In genomic region chr16:3401719-3402397, GRCh38 we compare ENCODE assay signal across 8 cellular contexts. TPM values are rescaled to one million over a fixed set of nuclear protein-coding genes. Genes with fewer than 3 reads are reported as not detected.
A peak's percentile ranks its signal among the peaks of the same experiment; 100 is the strongest.
DNase-seq lines count a peak whose midpoint lies in the region; ATAC-seq, FAIRE-seq and TF ChIP-seq lines count a peak whose summit lies in the region.

No MANE protein-coding gene starts in this region.

- no peak overlapping the region for H3K4ac ChIP-seq in H1 (replicated peaks; ENCODE audit: insufficient read length, low read depth, low read length)

- H3K27me3 ChIP-seq in heart left ventricle (no peaks in the 10 kb centered on the region), H1 (replicated peaks in 1 of 4; ENCODE audit: control insufficient read depth in 3 of 4, extremely low read depth in 1 of 4, insufficient read depth in 3 of 4, low read length in 3 of 4) (no peaks in the 10 kb centered on the region), neural cell (ENCODE audit: insufficient read depth, low read depth, low read length) (no peaks in the 10 kb centered on the region)

- intact Hi-C loops in heart left ventricle (cut with DNase I) (loop anchor here in 9 of 10 donors (1.0 to 10.0 kb wide), 13 partner anchors 37 to 103 kb away; partner anchors contain the start of genes CLUAP1 (in 3 of the 9), NAA60 (in 2 of the 9), ZNF597 (in 2 of the 9) and C16orf90 (in 1 of the 9)), cardiac septum (cut with DNase I) (loop anchor here (2.0 kb wide), 2 partner anchors 55 to 119 kb away; partner anchors contain the start of gene ZNF263)

- 26 to 31% (median 28%) methylated on average over 17 of the region's 17 CpGs for WGBS in heart left ventricle, 4 donors
- WGBS in H1 (ENCODE audit: extremely low coverage in 1 of 2, insufficient coverage in 1 of 2, insufficient read length in 1 of 2, insufficient replicate concordance in 2 of 2, low coverage in 1 of 2, low lambda C conversion rate in 2 of 2, missing lambda C conversion rate in 1 of 2), 2 experiments: 32% methylated on average over 17 of the region's 17 CpGs; no CpG with 5 or more reads in 1 of the 2 experiments

- H3K9ac ChIP-seq in H1 (replicated peaks in 1 of 4; ENCODE audit: extremely low read depth in 1 of 4, low read depth in 3 of 4, low read length in 3 of 4): peak overlapping the region in 3 of 4 experiments; percentile 56 to 59 (median 56); a peak in 4 of 7 replicates
- peak overlapping the region; percentile 70 for H3K9ac ChIP-seq in neural cell (ENCODE audit: low read length)

- peaks cover 2% of the 10 kb centered on the region for H3K79me1 ChIP-seq in H1 (ENCODE audit: low read depth, low read length)

- TF ChIP-seq POLR2A in heart left ventricle (IDR thresholded peaks at IDR 0.05) (no peak), H1 (IDR thresholded peaks at IDR 0.05; ENCODE audit: control extremely low read depth in 1 of 2, low read depth in 2 of 2, low read length in 2 of 2) (no peak)

- no peak overlapping the region for H3K18ac ChIP-seq in H1 (ENCODE audit: extremely low read depth, low read length)

- H3K79me2 ChIP-seq in H1 (ENCODE audit: control insufficient read depth in 1 of 2, insufficient read depth in 2 of 2, low read length in 2 of 2): peaks cover 0 to 17% of the 10 kb centered on the region in 2 experiments; a peak in 2 of 4 replicates
- H3K79me2 ChIP-seq in neural cell (replicated peaks; ENCODE audit: insufficient read depth, low read length): peaks cover 22% of the 10 kb centered on the region

- H3K14ac ChIP-seq in H1 (ENCODE audit: insufficient read length): no peak overlapping the region

- H2BK12ac ChIP-seq in H1 (ENCODE audit: low read depth, low read length): no peak overlapping the region

- H3K23ac ChIP-seq in H1 (ENCODE audit: insufficient read length): no peak overlapping the region

- H3K27ac ChIP-seq in heart left ventricle (peak overlapping the region; percentile 22 to 93 (median 84)), H1 (ENCODE audit: low read depth, low read length) (no peak overlapping the region), neural cell (ENCODE audit: low read length) (peak overlapping the region; percentile 55)

- H3K56ac ChIP-seq in H1 (replicated peaks; ENCODE audit: insufficient read length, low read depth, low read length): no peak overlapping the region

- TF ChIP-seq EP300 in H1 (IDR thresholded peaks at IDR 0.05; ENCODE audit: borderline replicate concordance in 1 of 2, low read depth in 2 of 2, low read length in 2 of 2) (no peak), neural cell (conservative IDR thresholded peaks at IDR 0.05; ENCODE audit: poor library complexity, severe bottlenecking) (no peak)

- no peak overlapping the region for H4K5ac ChIP-seq in H1 (ENCODE audit: insufficient read length, low read depth, low read length)

- H2AFZ ChIP-seq in H1 (ENCODE audit: low read length) (peak overlapping the region; percentile 55), neural cell (ENCODE audit: low read depth, low read length) (peak overlapping the region; percentile 30)

- no peak overlapping the region for H4K8ac ChIP-seq in H1 (ENCODE audit: extremely low read depth, insufficient read depth, low read length)

- FAIRE-seq in H1 (lab: Jason Lieb, UNC): no peak

- no peak overlapping the region for H2BK5ac ChIP-seq in H1 (ENCODE audit: low read depth, low read length)

- no peak for TF ChIP-seq RAD21 in H1 (IDR thresholded peaks at IDR 0.05 in 1 of 2, conservative IDR thresholded peaks at IDR 0.05 in 1 of 2; ENCODE audit: low read depth in 2 of 2, low read length in 2 of 2)
- TF ChIP-seq RAD21 in neural cell (conservative IDR thresholded peaks at IDR 0.05): no peak

- CTCF ChIA-PET in H1 (lab: Charles Lee; ENCODE audit: partially characterized antibody): interaction anchor here (0.7 to 1.3 kb wide), 6 partner anchors 18 to 135 kb away, joined by 3 to 5 read pairs (median 4); partner anchors contain the start of genes TIGD7 and ZNF75A

- H3K4me3 ChIP-seq in heart left ventricle: peak overlapping the region; percentile 39 to 99 (median 90)
- H3K4me3 ChIP-seq in H1 (ENCODE audit: extremely low read depth in 1 of 4, insufficient read depth in 2 of 4, low read depth in 3 of 4, low read length in 4 of 4): peak overlapping the region; percentile 80 to 89 (median 87)
- H3K4me3 ChIP-seq in neural cell (ENCODE audit: low read length): peak overlapping the region; percentile 87

- peaks cover 0 to 65% (median 23%) of the 10 kb centered on the region in 12 donors for H3K9me3 ChIP-seq in heart left ventricle
- H3K9me3 ChIP-seq in H1 (ENCODE audit: insufficient read depth in 2 of 2, low read depth in 1 of 2, low read length in 1 of 2): peaks cover 22 to 23% of the 10 kb centered on the region in 2 experiments; a peak in 3 of 4 replicates
- no peaks in the 10 kb centered on the region for H3K9me3 ChIP-seq in neural cell (ENCODE audit: low read length)

- H4K91ac ChIP-seq in H1 (replicated peaks; ENCODE audit: insufficient read length, low read length): no peak overlapping the region

- peaks cover 5 to 63% (median 37%) of the 10 kb centered on the region in 9 donors for H3K36me3 ChIP-seq in heart left ventricle
- H3K36me3 ChIP-seq in H1 (ENCODE audit: control insufficient read depth in 2 of 4, insufficient read depth in 4 of 4, low read length in 3 of 4): peaks cover 4 to 41% (median 28%) of the 10 kb centered on the region in 4 experiments; a peak in 7 of 8 replicates
- H3K36me3 ChIP-seq in neural cell (ENCODE audit: insufficient read depth, low read length): peaks cover 17% of the 10 kb centered on the region

- H2AK5ac ChIP-seq in H1 (ENCODE audit: low read depth, low read length): no peak overlapping the region

- ATAC-seq in heart left ventricle (no peak), GM18511 (IDR thresholded peaks at IDR 0.05; ENCODE audit: unreplicated experiment) (no peak), HG03342 (IDR thresholded peaks at IDR 0.05; ENCODE audit: unreplicated experiment) (no peak)

- no peaks in the 10 kb centered on the region for H3F3A ChIP-seq in neural cell (ENCODE audit: insufficient read depth, low read length, poor library complexity, severe bottlenecking)

- H3K4me2 ChIP-seq in H1 (ENCODE audit: insufficient read depth in 1 of 2, low read depth in 2 of 2, low read length in 2 of 2) (peak overlapping the region; percentile 83 to 93), neural cell (ENCODE audit: low read length) (peak overlapping the region; percentile 87)

- H2BK20ac ChIP-seq in H1 (ENCODE audit: low read length): no peak overlapping the region

- peaks cover 9% of the 10 kb centered on the region for H3K23me2 ChIP-seq in H1 (ENCODE audit: low read depth, low read length)

- TF ChIP-seq CTCF in heart left ventricle (IDR thresholded peaks at IDR 0.05) (no peak), H1 (IDR thresholded peaks at IDR 0.05; ENCODE audit: control extremely low read depth in 1 of 3, insufficient read depth in 1 of 3, low read depth in 1 of 3, low read length in 3 of 3) (no peak), neural cell (IDR thresholded peaks at IDR 0.05; ENCODE audit: poor library complexity, severe bottlenecking) (no peak)

- H2BK120ac ChIP-seq in H1 (replicated peaks; ENCODE audit: low read depth, low read length): no peak overlapping the region

- H2BK15ac ChIP-seq in H1 (ENCODE audit: low read length): no peak overlapping the region

- H3K4me1 ChIP-seq in heart left ventricle: peaks cover 0 to 33% (median 18%) of the 10 kb centered on the region in 12 donors
- peaks cover 0 to 2% (median 0%) of the 10 kb centered on the region in 4 experiments; a peak in 2 of 7 replicates for H3K4me1 ChIP-seq in H1 (replicated peaks in 1 of 4; ENCODE audit: control insufficient read depth in 3 of 4, insufficient read depth in 4 of 4, low read length in 3 of 4)

- POLR2A ChIA-PET in H1 (lab: Charles Lee; ENCODE audit: partially characterized antibody): interaction anchor here (1.0 to 3.1 kb wide), 9 partner anchors 9 to 167 kb away, joined by 3 to 14 read pairs (median 4); partner anchors contain the start of genes NAA60, ZNF200 and ZNF597

- DNase-seq in heart left ventricle: no peak
- DNase-seq in cardiac septum (ENCODE audit: low spot score): no peak
- peak; percentile 76 for DNase-seq in RKO (ENCODE audit: low spot score)
- peak in 1 of 2 experiments; percentile 45 for DNase-seq in H1 (ENCODE audit: low read depth in 1 of 2, low spot score in 2 of 2)
- DNase-seq in NCI-H1694 treated with DMSO at 0.1 percent for 48 hours (lab: John Stamatoyannopoulos, UW): no peak

- H3K9me2 ChIP-seq in neural cell (ENCODE audit: insufficient read depth, low read length): no peaks in the 10 kb centered on the region

- H4K20me1 ChIP-seq in H1 (replicated peaks in 1 of 2; ENCODE audit: control insufficient read depth in 1 of 2, insufficient read depth in 2 of 2, low read length in 2 of 2): no peaks in the 10 kb centered on the region
- no peaks in the 10 kb centered on the region for H4K20me1 ChIP-seq in neural cell (ENCODE audit: insufficient read depth)

RNA-seq across cellular contexts. Expression of gene ZNF174, which starts 0.8 kb away (rescaled TPM):
- total RNA-seq in heart left ventricle (10 to 100 TPM in 5 of 9 donors, 1 to 10 TPM in 4; 8.4 to 21.0 (median 10.6) TPM), cardiac septum (9.2 TPM)
- polyA plus RNA-seq in heart left ventricle (1 to 10 TPM; 7.9 to 8.1 TPM), H1 (2011; rRNA removed) (9.1 and 10.9 TPM in 2 replicates), neural cell (13.0 and 14.8 TPM in 2 replicates)
- total RNA-seq in H1 (2021; fragmentation: NEBNext Ultra II Directional; extraction: Animal tissue kit (Norgen Biotek cat#: 25700)): 12.2 and 12.7 TPM in 2 replicates
- polyA plus RNA-seq in H1 (2011; cell fraction: cytosol; rRNA removed): 13.0 TPM
- polyA plus RNA-seq in H1 (2011; cell fraction: nucleus; rRNA removed): 12.6 TPM
- polyA plus RNA-seq in H1 (2012, experiment 1 of 2): 8.4 to 11.7 TPM (median 10.8 TPM) in 4 replicates
- 8.6 TPM for polyA plus RNA-seq in H1 (2012, experiment 2 of 2)
- 12.2 TPM for polyA plus RNA-seq in H1 (2013, experiment 1 of 2)
- polyA plus RNA-seq in H1 (2013, experiment 2 of 2): 11.6 TPM
- 8.5 and 9.8 TPM in 2 replicates for polyA minus RNA-seq in H1 (2011; rRNA and poly(A)+ RNA removed)
- polyA minus RNA-seq in H1 (2011; cell fraction: cytosol; rRNA and poly(A)+ RNA removed): 5.7 TPM
- polyA minus RNA-seq in H1 (2011; cell fraction: nucleus; rRNA and poly(A)+ RNA removed): 15.9 TPM
- 16.3 and 21.2 TPM in 2 replicates for polyA minus RNA-seq in neural cell

RNA-seq across cellular contexts. Expression of gene ZSCAN32, which starts 1.1 kb away (rescaled TPM):
- total RNA-seq in heart left ventricle (1 to 10 TPM; 5.4 to 9.5 (median 7.5) TPM), cardiac septum (7.2 TPM)
- polyA plus RNA-seq in heart left ventricle (1 to 10 TPM; 5.3 to 9.1 TPM), H1 (2011; rRNA removed) (9.6 and 13.4 TPM in 2 replicates), neural cell (22.0 and 28.4 TPM in 2 replicates)
- total RNA-seq in H1 (2021; fragmentation: NEBNext Ultra II Directional; extraction: Animal tissue kit (Norgen Biotek cat#: 25700)): 22.0 and 22.6 TPM in 2 replicates
- polyA plus RNA-seq in H1 (2011; cell fraction: cytosol; rRNA removed): 15.7 TPM
- 14.9 TPM for polyA plus RNA-seq in H1 (2011; cell fraction: nucleus; rRNA removed)
- polyA plus RNA-seq in H1 (2012, experiment 1 of 2): 11.0 to 15.1 TPM (median 14.2 TPM) in 4 replicates
- 2.2 TPM for polyA plus RNA-seq in H1 (2012, experiment 2 of 2)
- 12.7 TPM for polyA plus RNA-seq in H1 (2013, experiment 1 of 2)
- 13.4 TPM for polyA plus RNA-seq in H1 (2013, experiment 2 of 2)
- 23.6 and 25.8 TPM in 2 replicates for polyA minus RNA-seq in H1 (2011; rRNA and poly(A)+ RNA removed)
- polyA minus RNA-seq in H1 (2011; cell fraction: cytosol; rRNA and poly(A)+ RNA removed): 7.7 TPM
- 12.2 TPM for polyA minus RNA-seq in H1 (2011; cell fraction: nucleus; rRNA and poly(A)+ RNA removed)
- 19.2 and 19.4 TPM in 2 replicates for polyA minus RNA-seq in neural cell

RNA-seq across cellular contexts. Expression of gene ZNF597, which starts 41.4 kb away (rescaled TPM):
- total RNA-seq in heart left ventricle (1 to 10 TPM; 1.5 to 3.3 (median 1.8) TPM), cardiac septum (1.8 TPM)
- polyA plus RNA-seq in heart left ventricle (1 to 10 TPM in 1 of 2 donors, under 1 TPM in 1; 0.65 to 1.4 TPM), H1 (2011; rRNA removed) (0.63 and 0.68 TPM in 2 replicates), neural cell (1.8 and 2.0 TPM in 2 replicates)
- total RNA-seq in H1 (2021; fragmentation: NEBNext Ultra II Directional; extraction: Animal tissue kit (Norgen Biotek cat#: 25700)): 2.3 and 2.6 TPM in 2 replicates
- polyA plus RNA-seq in H1 (2011; cell fraction: cytosol; rRNA removed): 0.94 TPM
- polyA plus RNA-seq in H1 (2011; cell fraction: nucleus; rRNA removed): 0.68 TPM
- 1.1 to 1.7 TPM (median 1.3 TPM) in 4 replicates for polyA plus RNA-seq in H1 (2012, experiment 1 of 2)
- 0.14 TPM for polyA plus RNA-seq in H1 (2012, experiment 2 of 2)
- 1.5 TPM for polyA plus RNA-seq in H1 (2013, experiment 1 of 2)
- polyA plus RNA-seq in H1 (2013, experiment 2 of 2): 1.6 TPM
- polyA minus RNA-seq in H1 (2011; rRNA and poly(A)+ RNA removed): 2.2 and 2.7 TPM in 2 replicates
- 1.0 TPM for polyA minus RNA-seq in H1 (2011; cell fraction: cytosol; rRNA and poly(A)+ RNA removed)
- 2.4 TPM for polyA minus RNA-seq in H1 (2011; cell fraction: nucleus; rRNA and poly(A)+ RNA removed)
- 6.1 and 6.8 TPM in 2 replicates for polyA minus RNA-seq in neural cell

RNA-seq across cellular contexts. Expression of gene NAA60, which starts 41.6 kb away (rescaled TPM):
- total RNA-seq in heart left ventricle (10 to 100 TPM; 30.3 to 61.9 (median 37.0) TPM), cardiac septum (25.5 TPM)
- polyA plus RNA-seq in heart left ventricle (10 to 100 TPM; 38.6 to 39.1 TPM), H1 (2011; rRNA removed) (34.1 and 61.0 TPM in 2 replicates), neural cell (15.1 and 32.0 TPM in 2 replicates)
- 47.6 and 48.3 TPM in 2 replicates for total RNA-seq in H1 (2021; fragmentation: NEBNext Ultra II Directional; extraction: Animal tissue kit (Norgen Biotek cat#: 25700))
- polyA plus RNA-seq in H1 (2011; cell fraction: cytosol; rRNA removed): 33.0 TPM
- polyA plus RNA-seq in H1 (2011; cell fraction: nucleus; rRNA removed): 48.7 TPM
- 41.4 to 49.1 TPM (median 44.4 TPM) in 4 replicates for polyA plus RNA-seq in H1 (2012, experiment 1 of 2)
- polyA plus RNA-seq in H1 (2012, experiment 2 of 2): 52.5 TPM
- 47.4 TPM for polyA plus RNA-seq in H1 (2013, experiment 1 of 2)
- polyA plus RNA-seq in H1 (2013, experiment 2 of 2): 50.5 TPM
- 17.2 and 21.9 TPM in 2 replicates for polyA minus RNA-seq in H1 (2011; rRNA and poly(A)+ RNA removed)
- polyA minus RNA-seq in H1 (2011; cell fraction: cytosol; rRNA and poly(A)+ RNA removed): 29.6 TPM
- 22.6 TPM for polyA minus RNA-seq in H1 (2011; cell fraction: nucleus; rRNA and poly(A)+ RNA removed)
- polyA minus RNA-seq in neural cell: 22.9 and 30.7 TPM in 2 replicates

RNA-seq across cellular contexts. Expression of gene OR2C1, which starts 46.2 kb away (rescaled TPM):
- total RNA-seq in heart left ventricle (under 1 TPM in 1 of 9 donors, not detected in 8; 0.36 TPM), cardiac septum (not detected)
- polyA plus RNA-seq in heart left ventricle (not detected), H1 (2011; rRNA removed) (not detected in 2 replicates), neural cell (0.22 TPM in 1 of 2 replicates, not detected in the other)
- total RNA-seq in H1 (2021; fragmentation: NEBNext Ultra II Directional; extraction: Animal tissue kit (Norgen Biotek cat#: 25700)): not detected in 2 replicates
- not detected for polyA plus RNA-seq in H1 (2011; cell fraction: cytosol; rRNA removed)
- not detected for polyA plus RNA-seq in H1 (2011; cell fraction: nucleus; rRNA removed)
- polyA plus RNA-seq in H1 (2012, experiment 1 of 2): not detected in 4 replicates
- polyA plus RNA-seq in H1 (2012, experiment 2 of 2): not detected
- polyA plus RNA-seq in H1 (2013, experiment 1 of 2): not detected
- not detected for polyA plus RNA-seq in H1 (2013, experiment 2 of 2)
- polyA minus RNA-seq in H1 (2011; rRNA and poly(A)+ RNA removed): 0.32 TPM in 1 of 2 replicates, not detected in the other
- polyA minus RNA-seq in H1 (2011; cell fraction: cytosol; rRNA and poly(A)+ RNA removed): not detected
- not detected for polyA minus RNA-seq in H1 (2011; cell fraction: nucleus; rRNA and poly(A)+ RNA removed)
- 0.69 and 0.73 TPM in 2 replicates for polyA minus RNA-seq in neural cell
